In genomic region chr5:14165375-14166091, GRCh38 we compare ENCODE assay signal across 13 cellular contexts. TPM values are rescaled to one million over a fixed set of nuclear protein-coding genes. Genes with fewer than 3 reads are reported as not detected.
DNase-seq lines count a peak whose midpoint lies in the region; ATAC-seq, FAIRE-seq and TF ChIP-seq lines count a peak whose summit lies in the region.
"Had no signal": no experiment of that assay in that cellular context is flagged by ENCODE, and none has a peak within 500 bp of the region (broad histone marks: within the 10 kb centered on the region; RNA-seq: fewer than 3 reads in every experiment).

No MANE protein-coding gene starts in this region.

- in situ Hi-C loops in astrocyte of the spinal cord (cut with HindIII; ENCODE audit: low sequenced_read_pairs), result no loop called here

- peak overlapping the region in 1 of 12 donors; percentile 49 for H3K27ac ChIP-seq in heart left ventricle
- H3K27ac ChIP-seq in MM.1S (ENCODE audit: low read length), result no peak overlapping the region
- H3K27ac ChIP-seq: right lobe of liver had no signal

- no peaks in the 10 kb centered on the region for H4K20me1 ChIP-seq in MM.1S (ENCODE audit: insufficient read depth, low read length)

- H3K4me2 ChIP-seq in MM.1S (ENCODE audit: low read depth, low read length), result no peak overlapping the region

- FAIRE-seq in GM12891 (lab: Jason Lieb, UNC), result no peak
- FAIRE-seq: A204.1 had no signal

- WGBS in heart left ventricle, 4 donors, result 73 to 81% (median 77%) methylated on average over 9 of the region's 9 CpGs

- no peak overlapping the region for H3K9ac ChIP-seq in MM.1S (ENCODE audit: low read length)

- intact Hi-C loops in heart left ventricle (cut with DNase I), result no loop called here
- intact Hi-C loops in Right ventricle myocardium inferior (cut with DNase I), result no loop called here

- no peak overlapping the region for H2AFZ ChIP-seq in MM.1S (ENCODE audit: low read length)

- peaks cover 100% of the 10 kb centered on the region for H3K79me2 ChIP-seq in MM.1S (ENCODE audit: low read length)

- no peak for TF ChIP-seq POLR2A in heart left ventricle (IDR thresholded peaks at IDR 0.05)
- TF ChIP-seq POLR2A in GM12891 (IDR thresholded peaks at IDR 0.05; ENCODE audit: low read depth, low read length), result no peak

- H3K9me3 ChIP-seq in heart left ventricle, result peaks cover 0 to 9% (median 0%) of the 10 kb centered on the region in 12 donors
- no peaks in the 10 kb centered on the region for H3K9me3 ChIP-seq in MM.1S (replicated peaks; ENCODE audit: insufficient read depth, low read length)
- H3K9me3 ChIP-seq: right lobe of liver had no signal

- ATAC-seq in heart left ventricle (peak in 3 of 4 donors; percentile 35 to 73 (median 39)), Right ventricle myocardium inferior (no peak)
- ATAC-seq: activated CD4-positive, CD25-positive, alpha-beta regulatory T cell treated with anti-CD3 and anti-CD28 coated beads, Interleukin-2, amount 50 U/mL, for 24 hours; left colon had no signal

- H3F3A ChIP-seq in MM.1S (ENCODE audit: insufficient read depth, low read length), result no peaks in the 10 kb centered on the region

- H3K36me3 ChIP-seq in heart left ventricle (no peaks in the 10 kb centered on the region), kidney epithelial cell (ENCODE audit: control insufficient read depth, insufficient read depth, low read length) (no peaks in the 10 kb centered on the region), MM.1S (replicated peaks; ENCODE audit: insufficient read depth, low read length) (no peaks in the 10 kb centered on the region)
- H3K36me3 ChIP-seq: right lobe of liver had no signal

- H3K4me1 ChIP-seq in heart left ventricle, result peaks cover 5 to 75% (median 43%) of the 10 kb centered on the region in 12 donors
- no peaks in the 10 kb centered on the region for H3K4me1 ChIP-seq in MM.1S (ENCODE audit: low read length)

- TF ChIP-seq CTCF in heart left ventricle (IDR thresholded peaks at IDR 0.05) (no peak), astrocyte of the spinal cord (IDR thresholded peaks at IDR 0.05; ENCODE audit: low read depth, low read length) (no peak), kidney epithelial cell (IDR thresholded peaks at IDR 0.05; ENCODE audit: insufficient read depth, low read length, poor library complexity, severe bottlenecking) (no peak), MM.1S (IDR thresholded peaks at IDR 0.05; ENCODE audit: low read length) (no peak)

- no peaks in the 10 kb centered on the region for H3K27me3 ChIP-seq in heart left ventricle
- no peaks in the 10 kb centered on the region for H3K27me3 ChIP-seq in kidney epithelial cell (ENCODE audit: control insufficient read depth, insufficient read depth, low read length)
- no peaks in the 10 kb centered on the region for H3K27me3 ChIP-seq in MM.1S (replicated peaks; ENCODE audit: insufficient read depth, low read length)
- H3K27me3 ChIP-seq: right lobe of liver had no signal

- H3K4me3 ChIP-seq in heart left ventricle (no peak overlapping the region), astrocyte of the spinal cord (ENCODE audit: low read depth, low read length) (no peak overlapping the region), kidney epithelial cell (ENCODE audit: low read depth, low read length) (no peak overlapping the region), MM.1S (ENCODE audit: low read length) (no peak overlapping the region)
- H3K4me3 ChIP-seq: right lobe of liver had no signal

- H3K9me2 ChIP-seq in MM.1S (replicated peaks; ENCODE audit: insufficient read depth, low read length), result no peaks in the 10 kb centered on the region

- DNase-seq in heart left ventricle (no peak), Right ventricle myocardium inferior (ENCODE audit: missing footprints) (no peak), astrocyte of the spinal cord (ENCODE audit: low read depth, low spot score) (peak; percentile 93), kidney epithelial cell (ENCODE audit: low read depth) (peak; percentile 90), GM12891 (ENCODE audit: insufficient read length, low spot score) (no peak), NCI-H1092 (lab: John Stamatoyannopoulos, UW) (no peak), MM.1S (no peak)
- DNase-seq in stimulated activated CD4-positive, alpha-beta T cell treated with anti-CD3 and anti-CD28 coated beads, Interleukin-15, amount 100 ng/mL, for 24 hours, result no peak
- DNase-seq: left colon, NCI-H1105, right lobe of liver had no signal

TF ChIP-seq in GM12891, 5 proteins besides CTCF, POLR2A, EP300 and RAD21:
- TF ChIP-seq TAF1 (IDR thresholded peaks at IDR 0.05; ENCODE audit: low read depth, low read length), result no peak
- TF ChIP-seq POLR2AphosphoS5 (IDR thresholded peaks at IDR 0.05; ENCODE audit: low read depth, low read length), result no peak
- TF ChIP-seq PAX5 (IDR thresholded peaks at IDR 0.05; ENCODE audit: insufficient read depth, low read length, severe bottlenecking), result no peak
- TF ChIP-seq SPI1 (IDR thresholded peaks at IDR 0.05; ENCODE audit: low read depth, low read length), result no peak
- no peak for TF ChIP-seq POU2F2 (IDR thresholded peaks at IDR 0.05; ENCODE audit: low read depth, low read length)
TF ChIP-seq in GM12891: peak in this region for 0.

RNA-seq across cellular contexts. Expression of gene TRIO, which starts 22.4 kb away (rescaled TPM):
- 10 to 100 TPM; 45.4 to 99.1 (median 63.2) TPM for total RNA-seq in heart left ventricle
- polyA plus RNA-seq in heart left ventricle, result 10 to 100 TPM; 35.2 to 50.9 TPM
- 56.9 TPM for total RNA-seq in Right ventricle myocardium inferior
- 174 and 196 TPM in 2 replicates for total RNA-seq in kidney epithelial cell
- 24.2 TPM for polyA plus RNA-seq in GM12891 (2012; ENCODE audit: low read depth, missing spikeins)

Comparison
In these comparisons a context has a peak if more than half of its experiments do, and no peak if none do; other contexts are left out.
1. DNase-seq: peak in astrocyte of the spinal cord (single experiment) and kidney epithelial cell (single experiment); none in heart left ventricle (0 of 5), Right ventricle myocardium inferior (single experiment), GM12891 (single experiment), stimulated activated CD4-positive, alpha-beta T cell treated with anti-CD3 and anti-CD28 coated beads, Interleukin-15, amount 100 ng/mL, for 24 hours (single experiment), NCI-H1092 (single experiment) and MM.1S (single experiment).